18 cellular contexts compared by ENCODE assay signal in the genomic region with DNA sequence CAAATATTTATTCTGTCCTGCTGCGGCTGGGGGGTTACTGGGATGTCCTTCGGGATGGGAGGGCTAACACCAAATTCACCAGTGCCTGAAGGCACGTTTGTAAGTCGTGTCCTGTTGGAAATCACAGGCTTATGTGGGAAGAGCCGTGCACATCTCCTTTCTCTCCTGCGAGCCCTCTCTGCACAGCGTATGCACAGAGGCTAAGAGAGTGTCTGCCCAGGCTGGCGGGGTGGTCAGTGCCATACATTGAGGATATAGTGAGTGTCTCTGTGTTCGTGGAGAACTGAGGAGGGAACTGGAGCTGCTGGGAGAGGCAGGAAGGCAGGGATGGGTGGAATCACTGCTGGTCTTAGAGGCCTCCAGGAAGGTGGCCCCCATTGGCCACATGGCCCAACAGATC.
DNase-seq lines count a peak whose midpoint lies in the region; ATAC-seq and TF ChIP-seq lines count a peak whose summit lies in the region.
"Had no signal": no experiment of that assay in that cellular context is flagged by ENCODE, and none has a peak within 500 bp of the region (broad histone marks: within the 10 kb centered on the region; RNA-seq: fewer than 3 reads in every experiment).

No MANE protein-coding gene starts in this region.

- peaks cover 7% of the 10 kb centered on the region for H3K4me1 Mint-ChIP-seq in activated CD4-positive, alpha-beta T cell treated with anti-CD3 and anti-CD28 coated beads for 36 hours

- CTCF ChIA-PET in HEK293T (lab: Yijun Ruan, JAX), result no interaction called here
- CTCF ChIA-PET in activated CD4-positive, alpha-beta T cell treated with anti-CD3 and anti-CD28 coated beads for 36 hours (lab: Charles Lee), result no interaction called here

- H3K27me3 Mint-ChIP-seq in activated CD4-positive, alpha-beta T cell treated with anti-CD3 and anti-CD28 coated beads for 36 hours, result no peaks in the 10 kb centered on the region

- H3K79me2 ChIP-seq in DOHH2 (ENCODE audit: control insufficient read depth, low read length), result peaks cover 28% of the 10 kb centered on the region

- H3K9me3 Mint-ChIP-seq in activated CD4-positive, alpha-beta T cell treated with anti-CD3 and anti-CD28 coated beads for 36 hours (ENCODE audit: low read depth), result no peaks in the 10 kb centered on the region
- H3K9me3 Mint-ChIP-seq: HFFc6 had no signal

- no peaks in the 10 kb centered on the region for H3K9me2 ChIP-seq in DOHH2 (replicated peaks; ENCODE audit: control insufficient read depth, low read length)

- H3K4me1 ChIP-seq in DOHH2 (ENCODE audit: control insufficient read depth, low read length) (peaks cover 100% of the 10 kb centered on the region), neutrophil (ENCODE audit: control insufficient read depth in 1 of 2, insufficient read depth in 1 of 2, low read depth in 1 of 2, low read length in 1 of 2) (peaks cover 41 to 50% of the 10 kb centered on the region in 2 experiments)

- no peaks in the 10 kb centered on the region for H3K36me3 Mint-ChIP-seq in activated CD4-positive, alpha-beta T cell treated with anti-CD3 and anti-CD28 coated beads for 36 hours (ENCODE audit: low read depth)

- H3K27me3 ChIP-seq in DOHH2 (ENCODE audit: control insufficient read depth, low read length) (no peaks in the 10 kb centered on the region), neutrophil (peaks cover 5% of the 10 kb centered on the region), dorsolateral prefrontal cortex (peaks cover 0 to 4% (median 0%) of the 10 kb centered on the region in 45 donors)

- H3K9me3 ChIP-seq in DOHH2 (ENCODE audit: control insufficient read depth, insufficient read depth, low read length), result no peaks in the 10 kb centered on the region
- no peaks in the 10 kb centered on the region for H3K9me3 ChIP-seq in neutrophil
- H3K9me3 ChIP-seq: A549; BLaER1 treated with 17β-estradiol and CSF1 and Interleukin-3, amounts not matched to agents 10 nM and 100 nM had no signal

- DNase-seq in AG08396 (ENCODE audit: low spot score), result peak; percentile 7
- DNase-seq in HEK293T (ENCODE audit: extremely low spot score), result peak; percentile 4
- DNase-seq in activated CD4-positive, alpha-beta T cell treated with anti-CD3 and anti-CD28 coated beads for 36 hours, result no peak
- DNase-seq in midbrain (lab: John Stamatoyannopoulos, UW), result no peak
- DNase-seq in dorsolateral prefrontal cortex, result no peak
- DNase-seq: DMS79 treated with DMSO at 0.1 percent for 48 hours, HFFc6, KBM-7, NCI-H1105, NCI-H2081, NCI-H2171 treated with DMSO at 0.1 percent for 48 hours, NCI-H446 treated with DMSO at 0.1 percent for 48 hours, SHP77 treated with DMSO at 0.1 percent for 48 hours had no signal

- no peak for TF ChIP-seq CTCF in DOHH2 (IDR thresholded peaks at IDR 0.05; ENCODE audit: low read depth, low read length, poor library complexity, severe bottlenecking)
- no peak for TF ChIP-seq CTCF in neutrophil (IDR thresholded peaks at IDR 0.05)
- TF ChIP-seq CTCF in dorsolateral prefrontal cortex (IDR thresholded peaks at IDR 0.05 in 54 of 56, conservative IDR thresholded peaks at IDR 0.05 in 2 of 56; ENCODE audit: low read depth in 1 of 56, partially characterized antibody in 56 of 56), result no peak

- no peak overlapping the region for H3K4me3 Mint-ChIP-seq in activated CD4-positive, alpha-beta T cell treated with anti-CD3 and anti-CD28 coated beads for 36 hours
- H3K4me3 Mint-ChIP-seq: HFFc6 had no signal

- no peaks in the 10 kb centered on the region for H4K20me1 ChIP-seq in DOHH2 (ENCODE audit: control insufficient read depth, insufficient read depth, low read depth, low read length)

- H3F3A ChIP-seq in DOHH2 (ENCODE audit: control insufficient read depth, insufficient read depth), result peaks cover 26% of the 10 kb centered on the region

- H3K36me3 ChIP-seq in DOHH2 (ENCODE audit: control insufficient read depth, low read length) (peaks cover 59% of the 10 kb centered on the region), neutrophil (no peaks in the 10 kb centered on the region)
- H3K36me3 ChIP-seq: BLaER1 treated with 17β-estradiol and CSF1 and Interleukin-3, amounts not matched to agents 10 nM and 100 nM had no signal

- intact Hi-C loops in activated CD4-positive, alpha-beta T cell treated with anti-CD3 and anti-CD28 coated beads for 36 hours (cut with DNase I, micrococcal nuclease), result no loop called here
- intact Hi-C loops in dorsolateral prefrontal cortex (cut with DNase I), result loop anchor here in 1 of 2 donors (10.0 kb wide), 1 partner anchor 329 kb away; no protein-coding TSS in a partner anchor

- peak overlapping the region; percentile 82 for H3K4me2 ChIP-seq in DOHH2 (ENCODE audit: low read length)
- H3K4me2 ChIP-seq: A549 had no signal

- POLR2A ChIA-PET in HEK293T (lab: Yijun Ruan, JAX), result no interaction called here
- POLR2A ChIA-PET in activated CD4-positive, alpha-beta T cell treated with anti-CD3 and anti-CD28 coated beads for 36 hours (lab: Charles Lee), result no interaction called here

- H3K27ac Mint-ChIP-seq in activated CD4-positive, alpha-beta T cell treated with anti-CD3 and anti-CD28 coated beads for 36 hours, result no peak overlapping the region
- H3K27ac Mint-ChIP-seq: HFFc6 had no signal

- H3K27ac ChIP-seq in DOHH2 (ENCODE audit: low read depth, low read length) (peak overlapping the region; percentile 99), neutrophil (peak overlapping the region; percentile 86), dorsolateral prefrontal cortex (no peak overlapping the region)
- H3K27ac ChIP-seq: A549; BLaER1 treated with 17β-estradiol and CSF1 and Interleukin-3, amounts not matched to agents 10 nM and 100 nM had no signal

- ATAC-seq in activated CD4-positive, alpha-beta T cell treated with anti-CD3 and anti-CD28 coated beads for 36 hours, result no peak
- ATAC-seq: HepG2 had no signal

- H3K4me3 ChIP-seq in DOHH2 (ENCODE audit: low read length), result peak overlapping the region; percentile 49
- H3K4me3 ChIP-seq in neutrophil (ENCODE audit: low read depth in 1 of 2, low read length in 1 of 2), result no peak overlapping the region
- H3K4me3 ChIP-seq in dorsolateral prefrontal cortex, result no peak overlapping the region
- H3K4me3 ChIP-seq: A549; BLaER1 treated with 17β-estradiol and CSF1 and Interleukin-3, amounts not matched to agents 10 nM and 100 nM had no signal

TF ChIP-seq in HEK293T, 16 proteins besides CTCF, POLR2A, EP300 and RAD21:
- TF ChIP-seq ARNT (IDR thresholded peaks at IDR 0.05) (no peak), FOXA1 (IDR thresholded peaks at IDR 0.05) (no peak), CTBP1 (IDR thresholded peaks at IDR 0.05; ENCODE audit: borderline replicate concordance) (no peak), NFRKB (IDR thresholded peaks at IDR 0.05) (no peak), ELF4 (IDR thresholded peaks at IDR 0.05) (no peak), ZNF384 (IDR thresholded peaks at IDR 0.05) (no peak), SP1 (IDR thresholded peaks at IDR 0.05) (no peak), FOXM1 (IDR thresholded peaks at IDR 0.05; ENCODE audit: borderline replicate concordance) (no peak), LEF1 (IDR thresholded peaks at IDR 0.05; ENCODE audit: borderline replicate concordance) (no peak), BHLHE40 (IDR thresholded peaks at IDR 0.05; ENCODE audit: borderline replicate concordance) (no peak), FOXK2 (IDR thresholded peaks at IDR 0.05) (no peak), HDGF (IDR thresholded peaks at IDR 0.05; ENCODE audit: borderline replicate concordance) (no peak), SUZ12 (IDR thresholded peaks at IDR 0.05) (no peak), L3MBTL2 (conservative IDR thresholded peaks at IDR 0.05) (no peak)
- TF ChIP-seq, protein P1, sequence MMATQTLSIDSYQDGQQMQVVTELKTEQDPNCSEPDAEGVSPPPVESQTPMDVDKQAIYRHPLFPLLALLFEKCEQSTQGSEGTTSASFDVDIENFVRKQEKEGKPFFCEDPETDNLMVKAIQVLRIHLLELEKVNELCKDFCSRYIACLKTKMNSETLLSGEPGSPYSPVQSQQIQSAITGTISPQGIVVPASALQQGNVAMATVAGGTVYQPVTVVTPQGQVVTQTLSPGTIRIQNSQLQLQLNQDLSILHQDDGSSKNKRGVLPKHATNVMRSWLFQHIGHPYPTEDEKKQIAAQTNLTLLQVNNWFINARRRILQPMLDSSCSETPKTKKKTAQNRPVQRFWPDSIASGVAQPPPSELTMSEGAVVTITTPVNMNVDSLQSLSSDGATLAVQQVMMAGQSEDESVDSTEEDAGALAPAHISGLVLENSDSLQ (IDR thresholded peaks at IDR 0.05), result no peak

Comparison
In these comparisons a context has a peak if more than half of its experiments do, and no peak if none do; other contexts are left out.
1. DNase-seq: peak in AG08396 (single experiment) and HEK293T (single experiment); none in activated CD4-positive, alpha-beta T cell treated with anti-CD3 and anti-CD28 coated beads for 36 hours (single experiment), midbrain (single experiment) and dorsolateral prefrontal cortex (0 of 10).
2. H3K27ac ChIP-seq: peak in DOHH2 (single experiment) and neutrophil (single experiment); none in dorsolateral prefrontal cortex (0 of 59).